Comparison of ENCODE assay signal across 1 cellular context in genomic region chr2:232300894-232301387, GRCh38.
TF ChIP-seq lines count a peak whose summit lies in the region.

No MANE protein-coding gene starts in this region.

TF ChIP-seq in HepG2, 621 proteins besides CTCF, POLR2A, EP300 and RAD21 (continued from another document and continues in another):
- TF ChIP-seq DBP (CRISPR knock-in tag; IDR thresholded peaks at IDR 0.05; ENCODE audit: not compliant biosample characterization) (no peak), KDM1A (CRISPR knock-in tag; IDR thresholded peaks at IDR 0.05) (no peak), ZBTB8A (CRISPR knock-in tag; IDR thresholded peaks at IDR 0.05; ENCODE audit: borderline replicate concordance, low read depth) (no peak), MXD3 (CRISPR knock-in tag; IDR thresholded peaks at IDR 0.05) (no peak), BORCS8-MEF2B (CRISPR knock-in tag; IDR thresholded peaks at IDR 0.05) (no peak), XRCC5 (optimal IDR thresholded peaks at IDR 0.05; ENCODE audit: low read length) (no peak), HNF4A (CRISPR knock-in tag; IDR thresholded peaks at IDR 0.05) (peak; percentile 50), SRSF4 (IDR thresholded peaks at IDR 0.05; ENCODE audit: low read depth, low read length, poor library complexity, severe bottlenecking) (no peak), ZNF556 (CRISPR knock-in tag; IDR thresholded peaks at IDR 0.05; ENCODE audit: borderline replicate concordance) (no peak; the same call in 1 of the 2 replicates), ARID2 (CRISPR knock-in tag; IDR thresholded peaks at IDR 0.05; ENCODE audit: borderline replicate concordance) (no peak), CEBPZ (IDR thresholded peaks at IDR 0.05; ENCODE audit: low read length) (no peak), PITX1 (CRISPR knock-in tag; IDR thresholded peaks at IDR 0.05) (peak; percentile 50), ETV5 (CRISPR knock-in tag; IDR thresholded peaks at IDR 0.05; ENCODE audit: borderline replicate concordance) (peak; percentile 45; the same call in 1 of the 2 replicates), HHEX (CRISPR knock-in tag; IDR thresholded peaks at IDR 0.05) (peak; percentile 85), HMGXB4 (CRISPR knock-in tag; IDR thresholded peaks at IDR 0.05; ENCODE audit: borderline replicate concordance in 1 of 2, low read depth in 1 of 2) (no peak), TAF1 (CRISPR knock-in tag; IDR thresholded peaks at IDR 0.05) (no peak), ATF3 (CRISPR knock-in tag; IDR thresholded peaks at IDR 0.05) (peak; percentile 82), PHB2 (IDR thresholded peaks at IDR 0.05; ENCODE audit: partially characterized antibody) (no peak), NR3C1 (CRISPR knock-in tag; IDR thresholded peaks at IDR 0.05) (no peak), NFRKB (IDR thresholded peaks at IDR 0.05) (no peak), RARG (CRISPR knock-in tag; IDR thresholded peaks at IDR 0.05; ENCODE audit: low read depth) (no peak), ZNF720 (CRISPR knock-in tag; IDR thresholded peaks at IDR 0.05) (no peak), FIP1L1 (IDR thresholded peaks at IDR 0.05; ENCODE audit: borderline replicate concordance, insufficient read depth, low read depth, low read length) (no peak), NFKB2 (CRISPR knock-in tag; IDR thresholded peaks at IDR 0.05; ENCODE audit: borderline replicate concordance) (no peak), ZBTB10 (CRISPR knock-in tag; IDR thresholded peaks at IDR 0.05; ENCODE audit: borderline replicate concordance) (peak; percentile 92; the same call in 1 of the 2 replicates), EHMT2 (IDR thresholded peaks at IDR 0.05; ENCODE audit: borderline replicate concordance, low read depth, low read length) (no peak), RBM22 (optimal IDR thresholded peaks at IDR 0.05; ENCODE audit: low read length) (no peak), AGO2 (optimal IDR thresholded peaks at IDR 0.05; ENCODE audit: low read depth, low read length) (no peak), BATF2 (CRISPR knock-in tag; IDR thresholded peaks at IDR 0.05) (no peak), ZFP36L1 (CRISPR knock-in tag; IDR thresholded peaks at IDR 0.05) (no peak), TCF7L2 (IDR thresholded peaks at IDR 0.05; ENCODE audit: low read depth, low read length) (no peak), ZNF513 (CRISPR knock-in tag; conservative IDR thresholded peaks at IDR 0.05) (no peak), POGZ (CRISPR knock-in tag; IDR thresholded peaks at IDR 0.05) (0 out of 2 replicates have a peak, but pooled peaks have one; percentile 16), MAFK (conservative IDR thresholded peaks at IDR 0.05 in 1 of 2, IDR thresholded peaks at IDR 0.05 in 1 of 2; ENCODE audit: low read length in 2 of 2) (peak in 1 of 2 experiments; percentile 39; a peak in 3 of 4 replicates), ELF3 (CRISPR knock-in tag; IDR thresholded peaks at IDR 0.05) (peak; percentile 84; the same call in 1 of the 2 replicates), SRF (IDR thresholded peaks at IDR 0.05; ENCODE audit: low read depth, low read length) (no peak), ATRX (CRISPR knock-in tag; IDR thresholded peaks at IDR 0.05; ENCODE audit: borderline replicate concordance) (no peak), ZNF546 (CRISPR knock-in tag; conservative IDR thresholded peaks at IDR 0.05) (no peak), PHF20 (CRISPR knock-in tag; IDR thresholded peaks at IDR 0.05) (no peak), ZUFSP (CRISPR knock-in tag; IDR thresholded peaks at IDR 0.05; ENCODE audit: borderline replicate concordance) (no peak), JUN (CRISPR knock-in tag; IDR thresholded peaks at IDR 0.05) (peak; percentile 91), MTA3 (CRISPR knock-in tag; IDR thresholded peaks at IDR 0.05) (no peak), XBP1 (CRISPR knock-in tag; IDR thresholded peaks at IDR 0.05) (no peak), SOX5 (CRISPR knock-in tag; IDR thresholded peaks at IDR 0.05; ENCODE audit: borderline replicate concordance) (peak; percentile 96), NFYC (CRISPR knock-in tag; IDR thresholded peaks at IDR 0.05) (no peak), ZNF224 (CRISPR knock-in tag; IDR thresholded peaks at IDR 0.05) (no peak), MTERF4 (CRISPR knock-in tag; IDR thresholded peaks at IDR 0.05) (no peak), EED (CRISPR knock-in tag; IDR thresholded peaks at IDR 0.05) (no peak), ZNF781 (CRISPR knock-in tag; IDR thresholded peaks at IDR 0.05; ENCODE audit: borderline replicate concordance, not compliant biosample characterization) (no peak), ZSCAN31 (CRISPR knock-in tag; IDR thresholded peaks at IDR 0.05; ENCODE audit: low read depth) (no peak), ZNF557 (CRISPR knock-in tag; IDR thresholded peaks at IDR 0.05) (no peak), ZNF552 (CRISPR knock-in tag; IDR thresholded peaks at IDR 0.05; ENCODE audit: borderline replicate concordance) (no peak), TCF7 (IDR thresholded peaks at IDR 0.05; ENCODE audit: low read depth) (peak; percentile 47), CREB1 (IDR thresholded peaks at IDR 0.05) (peak; percentile 65), CREB1 (CRISPR knock-in tag; IDR thresholded peaks at IDR 0.05) (peak; percentile 41; the same call in 1 of the 2 replicates), FOSL1 (CRISPR knock-in tag; IDR thresholded peaks at IDR 0.05; ENCODE audit: borderline replicate concordance) (peak; percentile 95), KLF16 (CRISPR knock-in tag; IDR thresholded peaks at IDR 0.05) (peak in 1 of 2 experiments; percentile 49; a peak in 1 of 4 replicates)
